Comparison of ENCODE assay signal across 1 cellular context in genomic region chr14:101711041-101711861, GRCh38.
A peak's percentile ranks its signal among the peaks of the same experiment; 100 is the strongest.
TF ChIP-seq lines count a peak whose summit lies in the region.

No MANE protein-coding gene starts in this region.

TF ChIP-seq in K562, 482 proteins besides CTCF, POLR2A, EP300 and RAD21 (continued from another document and continues in another):
- TF ChIP-seq ZNF239 (CRISPR knock-in tag; IDR thresholded peaks at IDR 0.05) = no peak
- no peak for TF ChIP-seq ZFPM2 (CRISPR knock-in tag; IDR thresholded peaks at IDR 0.05)
- TF ChIP-seq ZNF830 (CRISPR knock-in tag; IDR thresholded peaks at IDR 0.05) = no peak
- no peak for TF ChIP-seq NONO (IDR thresholded peaks at IDR 0.05; ENCODE audit: low read depth in 2 of 2, low read length in 1 of 2)
- no peak for TF ChIP-seq FOXK2 (conservative IDR thresholded peaks at IDR 0.05 in 1 of 2, IDR thresholded peaks at IDR 0.05 in 1 of 2; ENCODE audit: low read depth in 2 of 2)
- no peak; the same call in 1 of the 2 replicates for TF ChIP-seq CBFA2T2 (conservative IDR thresholded peaks at IDR 0.05)
- no peak for TF ChIP-seq ZNF263 (CRISPR knock-in tag; IDR thresholded peaks at IDR 0.05; ENCODE audit: borderline replicate concordance)
- no peak for TF ChIP-seq USF1 (CRISPR knock-in tag; IDR thresholded peaks at IDR 0.05)
- TF ChIP-seq ZNF311 (CRISPR knock-in tag; IDR thresholded peaks at IDR 0.05) = no peak
- no peak for TF ChIP-seq C11orf30 (IDR thresholded peaks at IDR 0.05; ENCODE audit: low read depth)
- TF ChIP-seq BRD4 (IDR thresholded peaks at IDR 0.05) = peak; percentile 92
- no peak for TF ChIP-seq RBM34 (IDR thresholded peaks at IDR 0.05; ENCODE audit: borderline replicate concordance, insufficient read depth, low read length)
- no peak for TF ChIP-seq ZNF184 (CRISPR knock-in tag; IDR thresholded peaks at IDR 0.05)
- no peak for TF ChIP-seq HEY1 (CRISPR knock-in tag; IDR thresholded peaks at IDR 0.05; ENCODE audit: borderline replicate concordance)
- no peak for TF ChIP-seq FOXA3 (CRISPR knock-in tag; conservative IDR thresholded peaks at IDR 0.05 in 1 of 2, IDR thresholded peaks at IDR 0.05 in 1 of 2)
- TF ChIP-seq RNF2 (IDR thresholded peaks at IDR 0.05) = no peak
- no peak for TF ChIP-seq ZNF778 (CRISPR knock-in tag; IDR thresholded peaks at IDR 0.05)
- no peak for TF ChIP-seq NR2C2 (CRISPR knock-in tag; IDR thresholded peaks at IDR 0.05)
- peak; percentile 56 for TF ChIP-seq NR2C2 (tag; IDR thresholded peaks at IDR 0.05)
- TF ChIP-seq BRCA1 (IDR thresholded peaks at IDR 0.05) = no peak
- no peak for TF ChIP-seq BRCA1 (CRISPR knock-in tag; IDR thresholded peaks at IDR 0.05)
- TF ChIP-seq ZBED1 (IDR thresholded peaks at IDR 0.05) = no peak
- peak; percentile 59 for TF ChIP-seq TBP (optimal IDR thresholded peaks at IDR 0.05; ENCODE audit: low read depth, low read length)
- no peak for TF ChIP-seq XRCC5 (IDR thresholded peaks at IDR 0.05; ENCODE audit: low read depth, low read length)
- TF ChIP-seq EGR1 (conservative IDR thresholded peaks at IDR 0.05) = no peak
- TF ChIP-seq PHB (CRISPR knock-in tag; IDR thresholded peaks at IDR 0.05) = no peak
- peak in 1 of 2 experiments; percentile 63; a peak in 1 of 4 replicates for TF ChIP-seq MLLT1 (IDR thresholded peaks at IDR 0.05)
- TF ChIP-seq KAT7 (CRISPR knock-in tag; IDR thresholded peaks at IDR 0.05; ENCODE audit: borderline replicate concordance) = no peak
- TF ChIP-seq SREBF2 (CRISPR knock-in tag; IDR thresholded peaks at IDR 0.05) = no peak
- no peak for TF ChIP-seq KDM2B (CRISPR knock-in tag; IDR thresholded peaks at IDR 0.05)
- TF ChIP-seq FOSL1 (tag; conservative IDR thresholded peaks at IDR 0.05) = no peak
- TF ChIP-seq EP400 (IDR thresholded peaks at IDR 0.05) = no peak
- no peak for TF ChIP-seq NFATC3 (IDR thresholded peaks at IDR 0.05)
- TF ChIP-seq PML (IDR thresholded peaks at IDR 0.05; ENCODE audit: low read length) = no peak
- no peak for TF ChIP-seq PCBP2 (IDR thresholded peaks at IDR 0.05; ENCODE audit: low read depth, low read length, poor library complexity, severe bottlenecking)
- TF ChIP-seq PBX2 (CRISPR knock-in tag; IDR thresholded peaks at IDR 0.05; ENCODE audit: low read depth) = no peak
- 0 out of 2 replicates have a peak, but pooled peaks have one; percentile 3 for TF ChIP-seq PBX2 (tag; conservative IDR thresholded peaks at IDR 0.05; ENCODE audit: low read depth)
- TF ChIP-seq RHOXF2B (CRISPR knock-in tag; conservative IDR thresholded peaks at IDR 0.05) = no peak
- TF ChIP-seq GTF2F1 (IDR thresholded peaks at IDR 0.05; ENCODE audit: low read depth, low read length) = no peak
- peak; percentile 84 for TF ChIP-seq VEZF1 (CRISPR knock-in tag; IDR thresholded peaks at IDR 0.05)
- TF ChIP-seq ZC3H8 (IDR thresholded peaks at IDR 0.05) = no peak
- TF ChIP-seq ZNF124 (CRISPR knock-in tag; IDR thresholded peaks at IDR 0.05) = no peak
- no peak for TF ChIP-seq ZFX (CRISPR knock-in tag; IDR thresholded peaks at IDR 0.05)
- peak; percentile 37 for TF ChIP-seq POLR2B (IDR thresholded peaks at IDR 0.05; ENCODE audit: low read depth, partially characterized antibody)
- no peak for TF ChIP-seq KLF16 (IDR thresholded peaks at IDR 0.05)
- no peak for TF ChIP-seq HMG20A (CRISPR knock-in tag; conservative IDR thresholded peaks at IDR 0.05)
- TF ChIP-seq SIX5 (IDR thresholded peaks at IDR 0.05; ENCODE audit: borderline replicate concordance in 1 of 2, insufficient read depth in 1 of 2, low read depth in 1 of 2, low read length in 2 of 2) = no peak
- TF ChIP-seq KAT2B (IDR thresholded peaks at IDR 0.05; ENCODE audit: low read depth, low read length) = no peak
- TF ChIP-seq, protein P1, sequence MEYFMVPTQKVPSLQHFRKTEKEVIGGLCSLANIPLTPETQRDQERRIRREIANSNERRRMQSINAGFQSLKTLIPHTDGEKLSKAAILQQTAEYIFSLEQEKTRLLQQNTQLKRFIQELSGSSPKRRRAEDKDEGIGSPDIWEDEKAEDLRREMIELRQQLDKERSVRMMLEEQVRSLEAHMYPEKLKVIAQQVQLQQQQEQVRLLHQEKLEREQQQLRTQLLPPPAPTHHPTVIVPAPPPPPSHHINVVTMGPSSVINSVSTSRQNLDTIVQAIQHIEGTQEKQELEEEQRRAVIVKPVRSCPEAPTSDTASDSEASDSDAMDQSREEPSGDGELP (CRISPR knock-in tag; IDR thresholded peaks at IDR 0.05; ENCODE audit: borderline replicate concordance) = peak; percentile 61; the same call in 1 of the 2 replicates
- TF ChIP-seq ZBTB12 (CRISPR knock-in tag; IDR thresholded peaks at IDR 0.05) = no peak
- no peak for TF ChIP-seq JUNB (CRISPR knock-in tag; conservative IDR thresholded peaks at IDR 0.05)
- no peak for TF ChIP-seq PRPF4 (IDR thresholded peaks at IDR 0.05; ENCODE audit: insufficient read depth, low read depth, low read length, poor library complexity, severe bottlenecking)
- no peak for TF ChIP-seq ZNF696 (CRISPR knock-in tag; conservative IDR thresholded peaks at IDR 0.05)
- no peak for TF ChIP-seq HCFC1 (IDR thresholded peaks at IDR 0.05; ENCODE audit: low read depth, low read length)
- TF ChIP-seq CEBPB (tag; IDR thresholded peaks at IDR 0.05) = no peak
- no peak for TF ChIP-seq PRDM10 (IDR thresholded peaks at IDR 0.05; ENCODE audit: partially characterized antibody)
- TF ChIP-seq ZBTB17 (CRISPR knock-in tag; IDR thresholded peaks at IDR 0.05) = 0 out of 2 replicates have a peak, but pooled peaks have one; percentile 48
- no peak for TF ChIP-seq RFX5 (IDR thresholded peaks at IDR 0.05; ENCODE audit: low read depth, low read length)
- no peak for TF ChIP-seq NEUROD1 (IDR thresholded peaks at IDR 0.05; ENCODE audit: borderline replicate concordance, low read depth, low read length, partially characterized antibody)
- TF ChIP-seq MYC (IDR thresholded peaks at IDR 0.05; ENCODE audit: low read depth, low read length) = no peak
- TF ChIP-seq MYC (CRISPR knock-in tag; IDR thresholded peaks at IDR 0.05; ENCODE audit: borderline replicate concordance, low read depth) = no peak
- TF ChIP-seq SMARCA5 (IDR thresholded peaks at IDR 0.05) = peak; percentile 46; the same call in 1 of the 2 replicates
- TF ChIP-seq TFAM (CRISPR knock-in tag; conservative IDR thresholded peaks at IDR 0.05) = no peak
- TF ChIP-seq, protein P2, sequence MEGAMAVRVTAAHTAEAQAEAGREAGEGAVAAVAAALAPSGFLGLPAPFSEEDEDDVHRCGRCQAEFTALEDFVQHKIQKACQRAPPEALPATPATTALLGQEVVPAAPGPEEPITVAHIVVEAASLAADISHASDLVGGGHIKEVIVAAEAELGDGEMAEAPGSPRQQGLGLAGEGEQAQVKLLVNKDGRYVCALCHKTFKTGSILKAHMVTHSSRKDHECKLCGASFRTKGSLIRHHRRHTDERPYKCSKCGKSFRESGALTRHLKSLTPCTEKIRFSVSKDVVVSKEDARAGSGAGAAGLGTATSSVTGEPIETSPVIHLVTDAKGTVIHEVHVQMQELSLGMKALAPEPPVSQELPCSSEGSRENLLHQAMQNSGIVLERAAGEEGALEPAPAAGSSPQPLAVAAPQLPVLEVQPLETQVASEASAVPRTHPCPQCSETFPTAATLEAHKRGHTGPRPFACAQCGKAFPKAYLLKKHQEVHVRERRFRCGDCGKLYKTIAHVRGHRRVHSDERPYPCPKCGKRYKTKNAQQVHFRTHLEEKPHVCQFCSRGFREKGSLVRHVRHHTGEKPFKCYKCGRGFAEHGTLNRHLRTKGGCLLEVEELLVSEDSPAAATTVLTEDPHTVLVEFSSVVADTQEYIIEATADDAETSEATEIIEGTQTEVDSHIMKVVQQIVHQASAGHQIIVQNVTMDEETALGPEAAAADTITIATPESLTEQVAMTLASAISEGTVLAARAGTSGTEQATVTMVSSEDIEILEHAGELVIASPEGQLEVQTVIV (CRISPR knock-in tag; IDR thresholded peaks at IDR 0.05; ENCODE audit: borderline replicate concordance) = no peak
- TF ChIP-seq ZFP36 (IDR thresholded peaks at IDR 0.05; ENCODE audit: low read depth, low read length, partially characterized antibody) = no peak
- no peak for TF ChIP-seq ZNF212 (CRISPR knock-in tag; IDR thresholded peaks at IDR 0.05)
